ENCODE assay signal across 9 cellular contexts in genomic region chr5:76074487-76074886, GRCh38. TPM values are rescaled to one million over a fixed set of nuclear protein-coding genes. Genes with fewer than 3 reads are reported as not detected.
DNase-seq lines count a peak whose midpoint lies in the region; ATAC-seq and TF ChIP-seq lines count a peak whose summit lies in the region.
"Had no signal": no experiment of that assay in that cellular context is flagged by ENCODE, and none has a peak within 500 bp of the region (broad histone marks: within the 10 kb centered on the region; RNA-seq: fewer than 3 reads in every experiment).

No MANE protein-coding gene starts in this region.

- no TSS peak for BruUV-seq in Panc1 (replicated peaks; lab: Mats Ljungman, UMichigan)

- no peaks in the 10 kb centered on the region for H3K4me1 Mint-ChIP-seq in stimulated activated naive CD8-positive, alpha-beta T cell treated with anti-CD3 and anti-CD28 coated beads, Interleukin-15, amount 100 ng/mL, for 72 hours
- H3K4me1 Mint-ChIP-seq: CD8-positive, alpha-beta memory T cell had no signal

- in situ Hi-C loops in Panc1 (cut with HindIII; ENCODE audit: low pct_unique_long_range_greater_than_20kb, low sequenced_read_pairs), result no loop called here

- no peak for ATAC-seq in Panc1
- ATAC-seq in stimulated activated naive CD8-positive, alpha-beta T cell treated with anti-CD3 and anti-CD28 coated beads, Interleukin-15, amount 100 ng/mL, for 72 hours, result peak; percentile 83

- H3K27me3 Mint-ChIP-seq in stimulated activated naive CD8-positive, alpha-beta T cell treated with anti-CD3 and anti-CD28 coated beads, Interleukin-15, amount 100 ng/mL, for 72 hours, result peaks cover 81% of the 10 kb centered on the region

- no peaks in the 10 kb centered on the region for H3K4me1 ChIP-seq in Panc1 (ENCODE audit: control insufficient read depth, insufficient read depth, low read length)

- CTCF ChIA-PET in Panc1 (lab: Charles Lee), result no interaction called here

- no peak overlapping the region for H3K27ac Mint-ChIP-seq in stimulated activated naive CD8-positive, alpha-beta T cell treated with anti-CD3 and anti-CD28 coated beads, Interleukin-15, amount 100 ng/mL, for 72 hours
- H3K27ac Mint-ChIP-seq: CD8-positive, alpha-beta memory T cell had no signal

- H3K27me3 ChIP-seq in Panc1 (ENCODE audit: control insufficient read depth, insufficient read depth, low read length), result peaks cover 22% of the 10 kb centered on the region

- H3K27ac ChIP-seq in Panc1 (ENCODE audit: low read length), result no peak overlapping the region

- H3K4me3 ChIP-seq in Panc1 (ENCODE audit: low read depth in 2 of 2, low read length in 2 of 2) (no peak overlapping the region), epithelial cell of esophagus (ENCODE audit: low read length) (no peak overlapping the region)

- peak; percentile 19 to 35 for DNase-seq in activated T-cell treated with anti-CD3 and anti-CD28 coated beads, Interleukin-2, amount 50 U/mL, for 48 hours
- DNase-seq in activated T-cell treated with anti-CD3 and anti-CD28 coated beads for 4 hours (no peak), Panc1 (ENCODE audit: low read depth, low spot score) (peak; percentile 30), epithelial cell of esophagus (ENCODE audit: low read depth) (no peak), cerebellum (ENCODE audit: low spot score) (no peak), NCI-H510A (lab: John Stamatoyannopoulos, UW) (no peak), NCI-H524 treated with DMSO at 0.1 percent for 48 hours (lab: John Stamatoyannopoulos, UW) (no peak)
- DNase-seq in stimulated activated naive CD8-positive, alpha-beta T cell treated with anti-CD3 and anti-CD28 coated beads, Interleukin-15, amount 100 ng/mL, for 72 hours, result peak; percentile 20 to 36

- POLR2A ChIA-PET in Panc1 (lab: Charles Lee), result no interaction called here

- no peaks in the 10 kb centered on the region for H3K36me3 ChIP-seq in Panc1 (ENCODE audit: control insufficient read depth, insufficient read depth, low read length)

- H3K4me3 Mint-ChIP-seq in stimulated activated naive CD8-positive, alpha-beta T cell treated with anti-CD3 and anti-CD28 coated beads, Interleukin-15, amount 100 ng/mL, for 72 hours, result no peak overlapping the region
- H3K4me3 Mint-ChIP-seq: CD8-positive, alpha-beta memory T cell had no signal

- H3K9me3 Mint-ChIP-seq in stimulated activated naive CD8-positive, alpha-beta T cell treated with anti-CD3 and anti-CD28 coated beads, Interleukin-15, amount 100 ng/mL, for 72 hours, result no peaks in the 10 kb centered on the region
- H3K9me3 Mint-ChIP-seq: CD8-positive, alpha-beta memory T cell had no signal

- H3K9me3 ChIP-seq in Panc1 (ENCODE audit: control insufficient read depth, insufficient read depth, low read depth, low read length), result no peaks in the 10 kb centered on the region

- intact Hi-C loops in Panc1 (cut with micrococcal nuclease; ENCODE audit: unreplicated experiment), result no loop called here

- peak; percentile 45 for TF ChIP-seq CTCF in Panc1 (IDR thresholded peaks at IDR 0.05)
- peak; percentile 52 for TF ChIP-seq CTCF in epithelial cell of esophagus (IDR thresholded peaks at IDR 0.05; ENCODE audit: insufficient read depth, low read depth, low read length, missing control alignments)

RNA-seq across cellular contexts. Expression of gene SV2C, which starts 8.7 kb away (rescaled TPM):
- total RNA-seq in Panc1 (2021; ENCODE audit: unreplicated experiment), result not detected
- polyA plus RNA-seq in Panc1 (2012; ENCODE audit: insufficient read length), result not detected
- total RNA-seq in cerebellum, result 9.3 TPM
- total RNA-seq: CD8-positive, alpha-beta memory T cell had no signal
- polyA plus RNA-seq: CD8-positive, alpha-beta memory T cell had no signal

Comparison
In these comparisons a context has a peak if more than half of its experiments do, and no peak if none do; other contexts are left out.
1. DNase-seq: peak in activated T-cell treated with anti-CD3 and anti-CD28 coated beads, Interleukin-2, amount 50 U/mL, for 48 hours (2 of 2), Panc1 (single experiment) and stimulated activated naive CD8-positive, alpha-beta T cell treated with anti-CD3 and anti-CD28 coated beads, Interleukin-15, amount 100 ng/mL, for 72 hours (2 of 2); none in activated T-cell treated with anti-CD3 and anti-CD28 coated beads for 4 hours (single experiment), epithelial cell of esophagus (single experiment), cerebellum (single experiment), NCI-H510A (single experiment) and NCI-H524 treated with DMSO at 0.1 percent for 48 hours (single experiment).
2. RNA of gene SV2C, which starts 8.7 kb away (total RNA-seq): 9.3 TPM in cerebellum (single experiment); not detected in Panc1 (single experiment); every median in the first group is over 10 times any median in the second.